ENCODE assay signal across 1 cellular context in genomic region chr4:127788517-127788916, GRCh38.
TF ChIP-seq lines count a peak whose summit lies in the region.

No MANE protein-coding gene starts in this region.

TF ChIP-seq in HepG2, 621 proteins besides CTCF, POLR2A, EP300 and RAD21 (continued from another document):
- TF ChIP-seq PBX2 (CRISPR knock-in tag; IDR thresholded peaks at IDR 0.05) (no peak), NFIC (IDR thresholded peaks at IDR 0.05; ENCODE audit: low read length) (no peak), ZNF761 (CRISPR knock-in tag; conservative IDR thresholded peaks at IDR 0.05) (no peak), HMG20B (CRISPR knock-in tag; conservative IDR thresholded peaks at IDR 0.05) (no peak)
- TF ChIP-seq, protein P1, sequence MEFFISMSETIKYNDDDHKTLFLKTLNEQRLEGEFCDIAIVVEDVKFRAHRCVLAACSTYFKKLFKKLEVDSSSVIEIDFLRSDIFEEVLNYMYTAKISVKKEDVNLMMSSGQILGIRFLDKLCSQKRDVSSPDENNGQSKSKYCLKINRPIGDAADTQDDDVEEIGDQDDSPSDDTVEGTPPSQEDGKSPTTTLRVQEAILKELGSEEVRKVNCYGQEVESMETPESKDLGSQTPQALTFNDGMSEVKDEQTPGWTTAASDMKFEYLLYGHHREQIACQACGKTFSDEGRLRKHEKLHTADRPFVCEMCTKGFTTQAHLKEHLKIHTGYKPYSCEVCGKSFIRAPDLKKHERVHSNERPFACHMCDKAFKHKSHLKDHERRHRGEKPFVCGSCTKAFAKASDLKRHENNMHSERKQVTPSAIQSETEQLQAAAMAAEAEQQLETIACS (CRISPR knock-in tag; IDR thresholded peaks at IDR 0.05): no peak
